In the genomic region with DNA sequence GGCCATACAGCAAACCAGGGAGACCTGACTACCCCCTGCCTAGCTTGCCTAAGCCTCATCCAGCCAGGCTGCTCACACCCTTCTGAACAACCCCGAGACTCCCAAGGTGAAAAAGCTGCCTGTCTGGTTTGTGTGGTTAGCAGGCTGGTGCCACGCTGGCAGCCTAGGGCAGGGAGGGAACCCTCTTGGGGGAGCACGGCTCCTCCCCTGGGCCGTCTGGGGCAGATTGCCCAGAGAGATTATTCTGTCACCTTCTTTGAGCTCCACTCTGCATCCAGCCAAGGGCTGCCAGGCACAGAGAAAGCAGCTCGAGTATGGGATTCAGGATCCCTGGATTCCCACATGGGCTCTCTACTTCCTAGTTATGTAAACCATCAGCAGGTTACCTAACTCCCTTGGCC, we compare ENCODE assay signal across 7 cellular contexts. TPM values are rescaled to one million over a fixed set of nuclear protein-coding genes. Genes with fewer than 3 reads are reported as not detected.
DNase-seq lines count a peak whose midpoint lies in the region; ATAC-seq and TF ChIP-seq lines count a peak whose summit lies in the region.

No MANE protein-coding gene starts in this region.

- no CpG with 5 or more reads among the region's 5 CpGs for WGBS in trophoblast cell (ENCODE audit: extremely low coverage, insufficient coverage, insufficient read length)

- no peak overlapping the region for H3K14ac ChIP-seq in trophoblast cell (ENCODE audit: low read length)

- ATAC-seq in HCT116 (peak; percentile 92), PC-3 (peak; percentile 72), HG02798 (IDR thresholded peaks at IDR 0.05; ENCODE audit: poor library complexity, unreplicated experiment) (no peak), HG03442 (IDR thresholded peaks at IDR 0.05; ENCODE audit: unreplicated experiment) (no peak), GM18858 (IDR thresholded peaks at IDR 0.05; ENCODE audit: unreplicated experiment) (no peak)

- BruUV-seq in HCT116 (replicated peaks; lab: Mats Ljungman, UMichigan) = no TSS peak
- no TSS peak for BruUV-seq in PC-3 (replicated peaks; lab: Mats Ljungman, UMichigan)

- H3K4me2 ChIP-seq in HCT116 (ENCODE audit: low read length) (peak overlapping the region; percentile 60), PC-3 (ENCODE audit: low read length) (peak overlapping the region; percentile 58), trophoblast cell (ENCODE audit: low read length) (no peak overlapping the region)

- H3K4me3 ChIP-seq in HCT116 (replicated peaks in 1 of 2; ENCODE audit: low read depth in 1 of 2, low read length in 2 of 2) (peak overlapping the region in 1 of 2 experiments; percentile 4; a peak in 1 of 4 replicates), PC-3 (ENCODE audit: low read length) (no peak overlapping the region), trophoblast cell (ENCODE audit: low read depth, low read length) (no peak overlapping the region)

- no peak for TF ChIP-seq POLR2A in HCT116 (IDR thresholded peaks at IDR 0.05; ENCODE audit: borderline replicate concordance, extremely low read depth, insufficient read depth, insufficient read length)

- no peak overlapping the region for H4K91ac ChIP-seq in trophoblast cell (ENCODE audit: low read depth, low read length)

- CTCF ChIA-PET in HCT116 (lab: Charles Lee) = no interaction called here
- CTCF ChIA-PET in PC-3 (lab: Charles Lee) = interaction anchor here (0.6 kb wide), 1 partner anchor 92 kb away, joined by 4 read pairs; no protein-coding TSS in a partner anchor

- POLR2A ChIA-PET in HCT116 (lab: Charles Lee) = interaction anchor here (0.9 kb wide), 1 partner anchor 32 kb away, joined by 4 read pairs; the partner anchor contains the start of gene ASAP3
- POLR2A ChIA-PET in PC-3 (lab: Charles Lee; ENCODE audit: unreplicated experiment) = interaction anchor here (0.6 kb wide), 1 partner anchor 64 kb away, joined by 5 read pairs; no protein-coding TSS in a partner anchor

- H3K27me3 Mint-ChIP-seq in chondrocyte (ENCODE audit: low read depth) = no peaks in the 10 kb centered on the region

- H2AFZ ChIP-seq in HCT116 (ENCODE audit: low read depth, low read length, poor library complexity, severe bottlenecking) = no peak overlapping the region
- no peak overlapping the region for H2AFZ ChIP-seq in PC-3 (ENCODE audit: low read length)
- no peak overlapping the region for H2AFZ ChIP-seq in trophoblast cell (ENCODE audit: insufficient read depth, low read length, poor library complexity)

- H3K4me1 Mint-ChIP-seq in chondrocyte (ENCODE audit: low read depth) = peaks cover 22% of the 10 kb centered on the region

- TF ChIP-seq RAD21 in HCT116 (IDR thresholded peaks at IDR 0.05; ENCODE audit: low read depth) = no peak; the same call in 1 of the 2 replicates

- RAD21 ChIA-PET in HCT116 (lab: Charles Lee; ENCODE audit: low non-redundant PET in 1 of 2, low total read pairs in 2 of 2, uncharacterized antibody in 2 of 2, unreplicated experiment in 2 of 2) = no interaction called here

- H3K9me2 ChIP-seq in HCT116 (ENCODE audit: insufficient read depth) = no peaks in the 10 kb centered on the region
- no peaks in the 10 kb centered on the region for H3K9me2 ChIP-seq in PC-3 (replicated peaks; ENCODE audit: low read length)

- no peak overlapping the region for H3K4ac ChIP-seq in trophoblast cell (ENCODE audit: low read depth, low read length)

- no peaks in the 10 kb centered on the region for H3K36me3 ChIP-seq in HCT116 (ENCODE audit: control insufficient read depth in 1 of 2, insufficient read depth in 2 of 2, low read length in 2 of 2)
- H3K36me3 ChIP-seq in PC-3 (ENCODE audit: low read depth, low read length) = no peaks in the 10 kb centered on the region
- peaks cover 6 to 7% of the 10 kb centered on the region in 2 experiments for H3K36me3 ChIP-seq in trophoblast cell (ENCODE audit: control insufficient read depth in 1 of 2, insufficient read depth in 2 of 2, low read length in 2 of 2)

- H3K79me1 ChIP-seq in trophoblast cell (ENCODE audit: low read length) = peaks cover 2% of the 10 kb centered on the region

- no peaks in the 10 kb centered on the region for H3F3A ChIP-seq in PC-3 (ENCODE audit: low read length, unreplicated experiment)

- peak overlapping the region; percentile 15 for H3K9ac ChIP-seq in HCT116 (ENCODE audit: low read length)
- H3K9ac ChIP-seq in PC-3 (ENCODE audit: low read length) = no peak overlapping the region
- H3K9ac ChIP-seq in trophoblast cell (ENCODE audit: low read length) = no peak overlapping the region

- intact Hi-C loops in HCT116 (cut with micrococcal nuclease) (no loop called here), PC-3 (cut with micrococcal nuclease) (no loop called here)

- DNase-seq in HCT116 (ENCODE audit: low read depth, low spot score) = peak; percentile 24
- DNase-seq in PC-3 = peak; percentile 96
- no peak for DNase-seq in chondrocyte (ENCODE audit: low spot score)
- peak; percentile 52 to 72 for DNase-seq in trophoblast cell

- H3K23ac ChIP-seq in trophoblast cell (ENCODE audit: low read length) = no peak overlapping the region

- no peak overlapping the region for H2AK5ac ChIP-seq in trophoblast cell (ENCODE audit: low read length)

- H3K27ac Mint-ChIP-seq in chondrocyte (ENCODE audit: unreplicated experiment) = peak overlapping the region; percentile 45

- H3K4me3 Mint-ChIP-seq in chondrocyte (ENCODE audit: unreplicated experiment) = no peak overlapping the region

- peaks cover 14 to 21% of the 10 kb centered on the region in 2 experiments for H3K4me1 ChIP-seq in HCT116 (ENCODE audit: control insufficient read depth in 1 of 2, insufficient read depth in 2 of 2, low read length in 2 of 2)
- peaks cover 36% of the 10 kb centered on the region for H3K4me1 ChIP-seq in PC-3 (ENCODE audit: insufficient read depth, low read length)
- peaks cover 12 to 17% of the 10 kb centered on the region in 2 experiments for H3K4me1 ChIP-seq in trophoblast cell (ENCODE audit: control insufficient read depth in 1 of 2, insufficient read depth in 2 of 2, low read length in 2 of 2)

- H3K9me3 ChIP-seq in HCT116 (ENCODE audit: control insufficient read depth in 1 of 2, insufficient read depth in 1 of 2, low read depth in 1 of 2, low read length in 2 of 2) (no peaks in the 10 kb centered on the region), PC-3 (ENCODE audit: low read length) (no peaks in the 10 kb centered on the region), trophoblast cell (ENCODE audit: insufficient read depth, low read depth, low read length) (peaks cover 2% of the 10 kb centered on the region)

- no peak for TF ChIP-seq CTCF in HCT116 (IDR thresholded peaks at IDR 0.05 in 2 of 3, conservative IDR thresholded peaks at IDR 0.05 in 1 of 3; ENCODE audit: borderline replicate concordance in 1 of 3, insufficient read depth in 1 of 3, low read depth in 2 of 3, low read length in 2 of 3)
- no peak for TF ChIP-seq CTCF in PC-3 (conservative IDR thresholded peaks at IDR 0.05; ENCODE audit: low read depth, low read length)
- TF ChIP-seq CTCF in chondrocyte (IDR thresholded peaks at IDR 0.05) = no peak

- H3K27me3 ChIP-seq in HCT116 (ENCODE audit: insufficient read depth, low read length) (no peaks in the 10 kb centered on the region), PC-3 (ENCODE audit: low read length) (no peaks in the 10 kb centered on the region), trophoblast cell (ENCODE audit: insufficient read depth, low read length) (no peaks in the 10 kb centered on the region)

- no peak overlapping the region for H4K12ac ChIP-seq in trophoblast cell (ENCODE audit: low read depth, low read length)

- no peaks in the 10 kb centered on the region for H3K9me3 Mint-ChIP-seq in chondrocyte (ENCODE audit: low read depth)

- no peak overlapping the region for H2BK12ac ChIP-seq in trophoblast cell (ENCODE audit: low read length)

- H3K27ac ChIP-seq in HCT116 (ENCODE audit: low read depth, low read length) (no peak overlapping the region), PC-3 (ENCODE audit: low read length) (no peak overlapping the region), trophoblast cell (ENCODE audit: low read depth, low read length) (no peak overlapping the region)

- H4K20me1 ChIP-seq in HCT116 (ENCODE audit: insufficient read depth) (no peaks in the 10 kb centered on the region), PC-3 (ENCODE audit: low read length) (no peaks in the 10 kb centered on the region)

- no peak overlapping the region for H2BK120ac ChIP-seq in trophoblast cell (ENCODE audit: insufficient read depth, low read length, poor library complexity)

- H2BK5ac ChIP-seq in trophoblast cell (ENCODE audit: low read depth, low read length, poor library complexity) = no peak overlapping the region

- H4K8ac ChIP-seq in trophoblast cell (ENCODE audit: low read depth, low read length) = no peak overlapping the region

- no peaks in the 10 kb centered on the region for H3K79me2 ChIP-seq in HCT116 (ENCODE audit: insufficient read depth, low read length)
- H3K79me2 ChIP-seq in PC-3 (ENCODE audit: low read length) = no peaks in the 10 kb centered on the region
- H3K79me2 ChIP-seq in trophoblast cell (ENCODE audit: control insufficient read depth, insufficient read depth, low read length, poor library complexity) = no peaks in the 10 kb centered on the region

- peaks cover 12% of the 10 kb centered on the region for H3K36me3 Mint-ChIP-seq in chondrocyte (ENCODE audit: low read depth)

- H3K18ac ChIP-seq in trophoblast cell (ENCODE audit: low read length) = no peak overlapping the region

TF ChIP-seq in HCT116, 20 proteins besides CTCF, POLR2A, EP300 and RAD21 (continues in another document):
- no peak for TF ChIP-seq TCF7L2 (IDR thresholded peaks at IDR 0.05; ENCODE audit: borderline replicate concordance, extremely low read depth, insufficient read depth, insufficient read length)
- TF ChIP-seq FOSL1 (IDR thresholded peaks at IDR 0.05; ENCODE audit: low read depth) = no peak
- no peak for TF ChIP-seq EZH2 (IDR thresholded peaks at IDR 0.05)
- TF ChIP-seq ZFX (IDR thresholded peaks at IDR 0.05) = no peak
- TF ChIP-seq SRF (IDR thresholded peaks at IDR 0.05; ENCODE audit: low read depth) = no peak
- no peak for TF ChIP-seq EGR1 (IDR thresholded peaks at IDR 0.05; ENCODE audit: low read depth)
- TF ChIP-seq ATF3 (IDR thresholded peaks at IDR 0.05) = no peak
- TF ChIP-seq SP1 (IDR thresholded peaks at IDR 0.05; ENCODE audit: low read depth) = peak; percentile 63

RNA-seq across cellular contexts. Expression of gene TCEA3, which starts 27.5 kb away (rescaled TPM):
- total RNA-seq in HCT116 (2021; ENCODE audit: unreplicated experiment) (3.7 TPM), PC-3 (2014; rRNA removed) (18.7 and 23.6 TPM in 2 replicates), chondrocyte (15.7 to 17.8 TPM (median 16.9 TPM) in 3 replicates)
- 4.4 and 4.6 TPM in 2 replicates for polyA plus RNA-seq in HCT116 (2012)
- polyA plus RNA-seq in trophoblast cell (2013) = 0.56 and 0.59 TPM in 2 replicates

RNA-seq across cellular contexts. Expression of gene ASAP3, which starts 32.0 kb away (rescaled TPM):
- total RNA-seq in HCT116 (2021; ENCODE audit: unreplicated experiment) (19.7 TPM), PC-3 (2014; rRNA removed) (12.8 and 17.0 TPM in 2 replicates), chondrocyte (21.9 to 30.8 TPM (median 27.6 TPM) in 3 replicates)
- polyA plus RNA-seq in HCT116 (2012) = 9.9 and 11.9 TPM in 2 replicates
- polyA plus RNA-seq in trophoblast cell (2013) = 12.8 and 13.6 TPM in 2 replicates

Comparison
In these comparisons a context has a peak if more than half of its experiments do, and no peak if none do; other contexts are left out.
1. ATAC-seq: peak in HCT116 (single experiment) and PC-3 (single experiment); none in HG02798 (single experiment), HG03442 (single experiment) and GM18858 (single experiment).